In the genomic region with DNA sequence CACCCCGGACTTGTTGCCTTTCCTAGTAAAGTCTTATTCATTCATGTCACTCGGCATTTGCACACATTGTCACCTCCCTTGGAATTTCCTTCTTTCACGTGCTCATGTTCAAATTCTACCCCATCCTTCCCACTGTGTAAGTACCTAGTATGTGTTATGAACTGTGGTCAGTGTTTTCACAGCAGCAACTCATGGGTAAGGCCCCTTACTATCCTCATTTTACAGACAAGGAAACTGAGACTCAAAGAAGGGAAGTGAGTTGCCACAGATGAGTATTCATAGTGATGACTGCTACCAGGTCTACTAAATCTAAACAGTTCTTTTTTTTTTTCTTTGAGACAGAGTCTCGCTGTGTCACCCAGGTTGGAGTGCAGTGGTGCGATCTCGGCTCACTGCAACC, we compare ENCODE assay signal across 1 cellular context.
TF ChIP-seq lines count a peak whose summit lies in the region.

No MANE protein-coding gene starts in this region.

TF ChIP-seq in GM12878, 131 proteins besides CTCF, POLR2A, EP300 and RAD21 (continued from another document):
- TF ChIP-seq, protein P1, sequence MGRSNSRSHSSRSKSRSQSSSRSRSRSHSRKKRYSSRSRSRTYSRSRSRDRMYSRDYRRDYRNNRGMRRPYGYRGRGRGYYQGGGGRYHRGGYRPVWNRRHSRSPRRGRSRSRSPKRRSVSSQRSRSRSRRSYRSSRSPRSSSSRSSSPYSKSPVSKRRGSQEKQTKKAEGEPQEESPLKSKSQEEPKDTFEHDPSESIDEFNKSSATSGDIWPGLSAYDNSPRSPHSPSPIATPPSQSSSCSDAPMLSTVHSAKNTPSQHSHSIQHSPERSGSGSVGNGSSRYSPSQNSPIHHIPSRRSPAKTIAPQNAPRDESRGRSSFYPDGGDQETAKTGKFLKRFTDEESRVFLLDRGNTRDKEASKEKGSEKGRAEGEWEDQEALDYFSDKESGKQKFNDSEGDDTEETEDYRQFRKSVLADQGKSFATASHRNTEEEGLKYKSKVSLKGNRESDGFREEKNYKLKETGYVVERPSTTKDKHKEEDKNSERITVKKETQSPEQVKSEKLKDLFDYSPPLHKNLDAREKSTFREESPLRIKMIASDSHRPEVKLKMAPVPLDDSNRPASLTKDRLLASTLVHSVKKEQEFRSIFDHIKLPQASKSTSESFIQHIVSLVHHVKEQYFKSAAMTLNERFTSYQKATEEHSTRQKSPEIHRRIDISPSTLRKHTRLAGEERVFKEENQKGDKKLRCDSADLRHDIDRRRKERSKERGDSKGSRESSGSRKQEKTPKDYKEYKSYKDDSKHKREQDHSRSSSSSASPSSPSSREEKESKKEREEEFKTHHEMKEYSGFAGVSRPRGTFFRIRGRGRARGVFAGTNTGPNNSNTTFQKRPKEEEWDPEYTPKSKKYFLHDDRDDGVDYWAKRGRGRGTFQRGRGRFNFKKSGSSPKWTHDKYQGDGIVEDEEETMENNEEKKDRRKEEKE (IDR thresholded peaks at IDR 0.05) = no peak
- TF ChIP-seq SP1 (IDR thresholded peaks at IDR 0.05; ENCODE audit: low read depth, low read length) (no peak), NFYA (IDR thresholded peaks at IDR 0.05; ENCODE audit: borderline replicate concordance, low read depth, low read length) (no peak), CREB1 (IDR thresholded peaks at IDR 0.05; ENCODE audit: low read depth) (no peak)
- TF ChIP-seq, protein P2, sequence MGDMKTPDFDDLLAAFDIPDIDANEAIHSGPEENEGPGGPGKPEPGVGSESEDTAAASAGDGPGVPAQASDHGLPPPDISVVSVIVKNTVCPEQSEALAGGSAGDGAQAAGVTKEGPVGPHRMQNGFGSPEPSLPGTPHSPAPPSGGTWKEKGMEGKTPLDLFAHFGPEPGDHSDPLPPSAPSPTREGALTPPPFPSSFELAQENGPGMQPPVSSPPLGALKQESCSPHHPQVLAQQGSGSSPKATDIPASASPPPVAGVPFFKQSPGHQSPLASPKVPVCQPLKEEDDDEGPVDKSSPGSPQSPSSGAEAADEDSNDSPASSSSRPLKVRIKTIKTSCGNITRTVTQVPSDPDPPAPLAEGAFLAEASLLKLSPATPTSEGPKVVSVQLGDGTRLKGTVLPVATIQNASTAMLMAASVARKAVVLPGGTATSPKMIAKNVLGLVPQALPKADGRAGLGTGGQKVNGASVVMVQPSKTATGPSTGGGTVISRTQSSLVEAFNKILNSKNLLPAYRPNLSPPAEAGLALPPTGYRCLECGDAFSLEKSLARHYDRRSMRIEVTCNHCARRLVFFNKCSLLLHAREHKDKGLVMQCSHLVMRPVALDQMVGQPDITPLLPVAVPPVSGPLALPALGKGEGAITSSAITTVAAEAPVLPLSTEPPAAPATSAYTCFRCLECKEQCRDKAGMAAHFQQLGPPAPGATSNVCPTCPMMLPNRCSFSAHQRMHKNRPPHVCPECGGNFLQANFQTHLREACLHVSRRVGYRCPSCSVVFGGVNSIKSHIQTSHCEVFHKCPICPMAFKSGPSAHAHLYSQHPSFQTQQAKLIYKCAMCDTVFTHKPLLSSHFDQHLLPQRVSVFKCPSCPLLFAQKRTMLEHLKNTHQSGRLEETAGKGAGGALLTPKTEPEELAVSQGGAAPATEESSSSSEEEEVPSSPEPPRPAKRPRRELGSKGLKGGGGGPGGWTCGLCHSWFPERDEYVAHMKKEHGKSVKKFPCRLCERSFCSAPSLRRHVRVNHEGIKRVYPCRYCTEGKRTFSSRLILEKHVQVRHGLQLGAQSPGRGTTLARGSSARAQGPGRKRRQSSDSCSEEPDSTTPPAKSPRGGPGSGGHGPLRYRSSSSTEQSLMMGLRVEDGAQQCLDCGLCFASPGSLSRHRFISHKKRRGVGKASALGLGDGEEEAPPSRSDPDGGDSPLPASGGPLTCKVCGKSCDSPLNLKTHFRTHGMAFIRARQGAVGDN (IDR thresholded peaks at IDR 0.05) = no peak
- TF ChIP-seq, protein P3, sequence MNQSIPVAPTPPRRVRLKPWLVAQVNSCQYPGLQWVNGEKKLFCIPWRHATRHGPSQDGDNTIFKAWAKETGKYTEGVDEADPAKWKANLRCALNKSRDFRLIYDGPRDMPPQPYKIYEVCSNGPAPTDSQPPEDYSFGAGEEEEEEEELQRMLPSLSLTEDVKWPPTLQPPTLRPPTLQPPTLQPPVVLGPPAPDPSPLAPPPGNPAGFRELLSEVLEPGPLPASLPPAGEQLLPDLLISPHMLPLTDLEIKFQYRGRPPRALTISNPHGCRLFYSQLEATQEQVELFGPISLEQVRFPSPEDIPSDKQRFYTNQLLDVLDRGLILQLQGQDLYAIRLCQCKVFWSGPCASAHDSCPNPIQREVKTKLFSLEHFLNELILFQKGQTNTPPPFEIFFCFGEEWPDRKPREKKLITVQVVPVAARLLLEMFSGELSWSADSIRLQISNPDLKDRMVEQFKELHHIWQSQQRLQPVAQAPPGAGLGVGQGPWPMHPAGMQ (IDR thresholded peaks at IDR 0.05; ENCODE audit: borderline replicate concordance) = no peak
